ENCODE assay signal across 25 cellular contexts in genomic region chr11:102656528-102656927, GRCh38. TPM values are rescaled to one million over a fixed set of nuclear protein-coding genes. Genes with fewer than 3 reads are reported as not detected.
DNase-seq lines count a peak whose midpoint lies in the region; ATAC-seq, FAIRE-seq and TF ChIP-seq lines count a peak whose summit lies in the region.
"Had no signal": no experiment of that assay in that cellular context is flagged by ENCODE, and none has a peak within 500 bp of the region (broad histone marks: within the 10 kb centered on the region; RNA-seq: fewer than 3 reads in every experiment).

No MANE protein-coding gene starts in this region.

- H3K9me3 ChIP-seq in Panc1 (ENCODE audit: control insufficient read depth, insufficient read depth, low read depth, low read length) = peaks cover 3% of the 10 kb centered on the region; the same call in 1 of the 2 replicates
- H3K9me3 ChIP-seq: BLaER1 had no signal

- no peak for DNase-seq in HTR-8/SVneo (ENCODE audit: insufficient read length, low spot score)
- DNase-seq in Panc1 (ENCODE audit: low read depth, low spot score) = no peak
- no peak for DNase-seq in COLO829 (ENCODE audit: low spot score)
- DNase-seq: 8988T; ACHN; BE2C; C1 segment of cervical spinal cord; Caco-2; Calu3; CD4-positive, alpha-beta memory T cell; CD4-positive, CD25-positive, alpha-beta regulatory T cell; CD8-positive, alpha-beta memory T cell; DMS79 treated with DMSO at 0.1 percent for 48 hours; GF-D8 had no signal

- CTCF ChIA-PET in Panc1 (lab: Charles Lee) = no interaction called here

- H3K4me1 ChIP-seq in Panc1 (ENCODE audit: control insufficient read depth, insufficient read depth, low read length) = no peaks in the 10 kb centered on the region
- H3K4me1 ChIP-seq: BE2C, BLaER1, Caco-2 had no signal

- no peaks in the 10 kb centered on the region for H3K36me3 ChIP-seq in Panc1 (ENCODE audit: control insufficient read depth, insufficient read depth, low read length)
- H3K36me3 ChIP-seq: BE2C, BLaER1 had no signal

- no peak for TF ChIP-seq CTCF in Panc1 (IDR thresholded peaks at IDR 0.05)

- no peaks in the 10 kb centered on the region for H3K27me3 ChIP-seq in Panc1 (ENCODE audit: control insufficient read depth, insufficient read depth, low read length)
- H3K27me3 ChIP-seq: BLaER1 had no signal

- no TSS peak for BruUV-seq in Panc1 (replicated peaks; lab: Mats Ljungman, UMichigan)

- POLR2A ChIA-PET in Panc1 (lab: Charles Lee) = no interaction called here

- ATAC-seq in Panc1 (0 out of 2 replicates have a peak, but pooled peaks have one; percentile 53), HG02973 (IDR thresholded peaks at IDR 0.05; ENCODE audit: unreplicated experiment) (no peak), GM21515 (IDR thresholded peaks at IDR 0.05; ENCODE audit: unreplicated experiment) (no peak)

- peak; percentile 38 for FAIRE-seq in HTR-8/SVneo (lab: Jason Lieb, UNC)
- FAIRE-seq: A204.1, D721Med, G401.6, GM12891, GM19239 had no signal

- in situ Hi-C loops in Panc1 (cut with HindIII; ENCODE audit: low pct_unique_long_range_greater_than_20kb, low sequenced_read_pairs) = no loop called here

- intact Hi-C loops in Panc1 (cut with micrococcal nuclease; ENCODE audit: unreplicated experiment) = no loop called here

- no peak overlapping the region for H3K4me3 ChIP-seq in Panc1 (ENCODE audit: low read depth in 2 of 2, low read length in 2 of 2)
- H3K4me3 ChIP-seq: BLaER1 had no signal

- no peak overlapping the region for H3K27ac ChIP-seq in Panc1 (ENCODE audit: low read length)
- H3K27ac ChIP-seq: BLaER1 had no signal

RNA-seq across cellular contexts. Expression of gene MMP20, which starts 31.4 kb away (rescaled TPM):
- not detected for total RNA-seq in Panc1 (2021; ENCODE audit: unreplicated experiment)
- polyA plus RNA-seq in Panc1 (2012; ENCODE audit: insufficient read length) = not detected
- total RNA-seq: A673; Caco-2; Calu3; CD4-positive, alpha-beta memory T cell; CD4-positive, CD25-positive, alpha-beta regulatory T cell; CD8-positive, alpha-beta memory T cell had no signal
- polyA plus RNA-seq: AG04450; CD14-positive monocyte; CD4-positive, alpha-beta memory T cell; CD4-positive, CD25-positive, alpha-beta regulatory T cell; CD8-positive, alpha-beta memory T cell had no signal

RNA-seq across cellular contexts. Expression of gene MMP27, which starts 49.0 kb away (rescaled TPM):
- not detected for total RNA-seq in Panc1 (2021; ENCODE audit: unreplicated experiment)
- not detected for polyA plus RNA-seq in Panc1 (2012; ENCODE audit: insufficient read length)
- total RNA-seq: A673; Caco-2; Calu3; CD4-positive, alpha-beta memory T cell; CD4-positive, CD25-positive, alpha-beta regulatory T cell; CD8-positive, alpha-beta memory T cell had no signal
- polyA plus RNA-seq: AG04450; CD14-positive monocyte; CD4-positive, alpha-beta memory T cell; CD4-positive, CD25-positive, alpha-beta regulatory T cell; CD8-positive, alpha-beta memory T cell had no signal
